23 cellular contexts compared by ENCODE assay signal in genomic region chr6:148681666-148682065, GRCh38.
"Had no signal": no experiment of that assay in that cellular context is flagged by ENCODE, and none has a peak within 500 bp of the region (broad histone marks: within the 10 kb centered on the region; RNA-seq: fewer than 3 reads in every experiment).

No MANE protein-coding gene starts in this region.

- H3K27me3 Mint-ChIP-seq: naive B cell had no signal

- H3K9me3 Mint-ChIP-seq: activated CD4-positive, alpha-beta T cell treated with anti-CD3 and anti-CD28 coated beads, Interleukin-2, amount 10 ng/mL, durations not matched to agents 24 days and 14 days; activated CD8-positive, alpha-beta T cell treated with anti-CD3 and anti-CD28 coated beads for 36 hours; activated T-cell treated with anti-CD3 and anti-CD28 coated beads, Interleukin-2, amount 50 U/mL, for 4 hours; activated T-helper 17 cell treated with anti-CD3 and anti-CD28 coated beads, Interleukin-2, amount 50 U/mL, for 72 hours had no signal

- ATAC-seq: activated CD8-positive, alpha-beta T cell treated with anti-CD3 and anti-CD28 coated beads for 36 hours; activated T-cell treated with anti-CD3 and anti-CD28 coated beads, Interleukin-2, amount 50 U/mL, for 4 hours; activated T-helper 17 cell treated with anti-CD3 and anti-CD28 coated beads, Interleukin-2, amount 50 U/mL, for 72 hours; foreskin keratinocyte; heart left ventricle; upper lobe of right lung had no signal

- H3K4me3 Mint-ChIP-seq: activated CD4-positive, alpha-beta T cell treated with anti-CD3 and anti-CD28 coated beads, Interleukin-2, amount 10 ng/mL, durations not matched to agents 24 days and 14 days; activated CD8-positive, alpha-beta T cell treated with anti-CD3 and anti-CD28 coated beads for 36 hours; activated T-cell treated with anti-CD3 and anti-CD28 coated beads, Interleukin-2, amount 50 U/mL, for 4 hours; activated T-helper 17 cell treated with anti-CD3 and anti-CD28 coated beads, Interleukin-2, amount 50 U/mL, for 72 hours; mesothelial cell of epicardium had no signal

- DNase-seq: activated CD4-positive, alpha-beta T cell treated with anti-CD3 and anti-CD28 coated beads, Interleukin-2, amount 10 ng/mL, durations not matched to agents 24 days and 14 days; activated CD4-positive, CD25-positive, alpha-beta regulatory T cell treated with anti-CD3 and anti-CD28 coated beads, Interleukin-2, amount 50 U/mL, for 72 hours; activated CD8-positive, alpha-beta T cell treated with anti-CD3 and anti-CD28 coated beads for 36 hours; activated gamma-delta T cell treated with Interleukin-2 at 50 U/mL for 16 hours; activated naive CD4-positive, alpha-beta T cell treated with anti-CD3 and anti-CD28 coated beads, Interleukin-2, amount 50 U/mL, for 16 hours; activated T-cell treated with anti-CD3 and anti-CD28 coated beads, Interleukin-2, amount 50 U/mL, for 4 hours; amygdala; central memory CD4-positive, alpha-beta T cell; effector CD8-positive, alpha-beta T cell; esophagus squamous epithelium; foreskin keratinocyte; heart left ventricle; hypothalamus; naive B cell; ovary; stimulated activated CD4-positive, alpha-beta T cell treated with anti-CD3 and anti-CD28 coated beads, Interleukin-15, amount 100 ng/mL, for 24 hours; stimulated activated CD4-positive, alpha-beta T cell treated with anti-CD3 and anti-CD28 coated beads, Interleukin-2, amount 100 ng/mL, for 24 hours; stimulated activated naive CD4-positive, alpha-beta T cell; tibial artery; upper lobe of right lung; WERI-Rb-1 had no signal

- H3K27ac Mint-ChIP-seq: activated CD4-positive, alpha-beta T cell treated with anti-CD3 and anti-CD28 coated beads, Interleukin-2, amount 10 ng/mL, durations not matched to agents 24 days and 14 days; activated CD8-positive, alpha-beta T cell treated with anti-CD3 and anti-CD28 coated beads for 36 hours; activated T-helper 17 cell treated with anti-CD3 and anti-CD28 coated beads, Interleukin-2, amount 50 U/mL, for 72 hours; mesothelial cell of epicardium had no signal

- H3K4me1 Mint-ChIP-seq: activated CD4-positive, alpha-beta T cell treated with anti-CD3 and anti-CD28 coated beads, Interleukin-2, amount 10 ng/mL, durations not matched to agents 24 days and 14 days; activated T-helper 17 cell treated with anti-CD3 and anti-CD28 coated beads, Interleukin-2, amount 50 U/mL, for 72 hours; mesothelial cell of epicardium had no signal

- H3K36me3 Mint-ChIP-seq: mesothelial cell of epicardium, naive B cell had no signal
